Comparison of ENCODE assay signal across 2 cellular contexts in genomic region chr3:125220681-125221429, GRCh38.
TF ChIP-seq lines count a peak whose summit lies in the region.

No MANE protein-coding gene starts in this region.

TF ChIP-seq in SK-N-SH treated with all-trans-retinoic acid at 6 μM for 48 hours, 23 proteins besides CTCF, POLR2A, EP300 and RAD21 (continued from another document):
- TF ChIP-seq RARB (CRISPR knock-in tag; IDR thresholded peaks at IDR 0.05) = no peak
- TF ChIP-seq, protein P1, sequence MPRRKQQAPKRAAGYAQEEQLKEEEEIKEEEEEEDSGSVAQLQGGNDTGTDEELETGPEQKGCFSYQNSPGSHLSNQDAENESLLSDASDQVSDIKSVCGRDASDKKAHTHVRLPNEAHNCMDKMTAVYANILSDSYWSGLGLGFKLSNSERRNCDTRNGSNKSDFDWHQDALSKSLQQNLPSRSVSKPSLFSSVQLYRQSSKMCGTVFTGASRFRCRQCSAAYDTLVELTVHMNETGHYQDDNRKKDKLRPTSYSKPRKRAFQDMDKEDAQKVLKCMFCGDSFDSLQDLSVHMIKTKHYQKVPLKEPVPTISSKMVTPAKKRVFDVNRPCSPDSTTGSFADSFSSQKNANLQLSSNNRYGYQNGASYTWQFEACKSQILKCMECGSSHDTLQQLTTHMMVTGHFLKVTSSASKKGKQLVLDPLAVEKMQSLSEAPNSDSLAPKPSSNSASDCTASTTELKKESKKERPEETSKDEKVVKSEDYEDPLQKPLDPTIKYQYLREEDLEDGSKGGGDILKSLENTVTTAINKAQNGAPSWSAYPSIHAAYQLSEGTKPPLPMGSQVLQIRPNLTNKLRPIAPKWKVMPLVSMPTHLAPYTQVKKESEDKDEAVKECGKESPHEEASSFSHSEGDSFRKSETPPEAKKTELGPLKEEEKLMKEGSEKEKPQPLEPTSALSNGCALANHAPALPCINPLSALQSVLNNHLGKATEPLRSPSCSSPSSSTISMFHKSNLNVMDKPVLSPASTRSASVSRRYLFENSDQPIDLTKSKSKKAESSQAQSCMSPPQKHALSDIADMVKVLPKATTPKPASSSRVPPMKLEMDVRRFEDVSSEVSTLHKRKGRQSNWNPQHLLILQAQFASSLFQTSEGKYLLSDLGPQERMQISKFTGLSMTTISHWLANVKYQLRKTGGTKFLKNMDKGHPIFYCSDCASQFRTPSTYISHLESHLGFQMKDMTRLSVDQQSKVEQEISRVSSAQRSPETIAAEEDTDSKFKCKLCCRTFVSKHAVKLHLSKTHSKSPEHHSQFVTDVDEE (CRISPR knock-in tag; IDR thresholded peaks at IDR 0.05) = no peak

TF ChIP-seq in SK-N-SH, 30 proteins besides CTCF, POLR2A, EP300 and RAD21 (continued from another document):
- TF ChIP-seq TCF12 (IDR thresholded peaks at IDR 0.05) = no peak
- TF ChIP-seq POLR2AphosphoS5 (IDR thresholded peaks at IDR 0.05; ENCODE audit: low read depth, low read length) = no peak
- TF ChIP-seq USF2 (IDR thresholded peaks at IDR 0.05; ENCODE audit: borderline replicate concordance, low read depth, low read length) = no peak
- no peak for TF ChIP-seq NFIC (IDR thresholded peaks at IDR 0.05; ENCODE audit: borderline replicate concordance)
- TF ChIP-seq, protein P2, sequence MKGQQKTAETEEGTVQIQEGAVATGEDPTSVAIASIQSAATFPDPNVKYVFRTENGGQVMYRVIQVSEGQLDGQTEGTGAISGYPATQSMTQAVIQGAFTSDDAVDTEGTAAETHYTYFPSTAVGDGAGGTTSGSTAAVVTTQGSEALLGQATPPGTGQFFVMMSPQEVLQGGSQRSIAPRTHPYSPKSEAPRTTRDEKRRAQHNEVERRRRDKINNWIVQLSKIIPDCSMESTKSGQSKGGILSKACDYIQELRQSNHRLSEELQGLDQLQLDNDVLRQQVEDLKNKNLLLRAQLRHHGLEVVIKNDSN (IDR thresholded peaks at IDR 0.05; ENCODE audit: borderline replicate concordance, low read depth) = no peak
- no peak for TF ChIP-seq MAX (IDR thresholded peaks at IDR 0.05; ENCODE audit: low read depth)
- TF ChIP-seq CHD2 (IDR thresholded peaks at IDR 0.05; ENCODE audit: low read length, partially characterized antibody) = no peak
- TF ChIP-seq JUND (IDR thresholded peaks at IDR 0.05) = no peak
- TF ChIP-seq TAF1 (IDR thresholded peaks at IDR 0.05; ENCODE audit: borderline replicate concordance, low read depth, low read length) = no peak
- no peak for TF ChIP-seq SMC3 (IDR thresholded peaks at IDR 0.05; ENCODE audit: low read depth, low read length)
